Comparison of ENCODE assay signal across 9 cellular contexts in the genomic region with DNA sequence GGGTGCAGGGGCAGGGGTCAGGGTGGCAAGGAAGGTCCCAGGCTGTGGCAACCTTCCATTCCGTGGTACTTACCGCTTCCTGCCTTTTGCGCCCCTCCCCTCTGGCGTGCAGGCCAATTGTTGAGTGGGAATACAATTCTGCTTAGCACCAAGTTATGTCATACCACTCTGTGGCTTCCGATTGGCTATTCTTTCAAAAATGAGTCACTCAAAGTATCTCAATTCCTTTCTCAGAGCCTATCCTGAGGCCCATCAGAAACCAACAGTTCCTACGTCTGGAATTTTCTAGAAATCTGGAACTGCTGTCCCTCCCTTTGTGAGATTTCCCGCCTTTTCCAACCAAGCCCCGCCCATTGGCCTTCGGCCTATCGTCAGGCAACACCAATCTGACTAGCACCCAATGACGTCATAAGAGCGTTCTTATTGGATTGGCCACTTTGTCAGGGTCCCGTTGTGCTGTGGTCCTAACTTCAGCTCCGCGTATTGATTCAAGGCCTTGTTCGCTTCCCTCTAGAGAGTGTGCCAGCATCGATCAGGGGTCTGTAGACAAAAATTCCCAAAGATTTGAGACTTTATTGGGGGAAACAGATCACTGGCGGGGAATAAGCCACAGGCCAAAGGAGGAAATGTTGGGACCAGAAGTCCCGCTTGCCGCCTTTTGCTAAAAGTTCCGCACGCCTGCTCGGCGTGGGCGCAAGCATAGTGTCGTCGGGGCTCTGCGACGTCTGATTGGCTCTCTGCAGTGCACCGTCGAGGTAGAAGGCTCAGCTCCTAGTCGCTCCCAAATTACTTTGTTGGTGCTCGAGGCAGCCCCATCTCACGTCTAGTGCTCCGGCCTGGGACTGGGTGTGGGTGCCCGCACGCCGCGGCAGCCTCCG. TPM values are rescaled to one million over a fixed set of nuclear protein-coding genes. Genes with fewer than 3 reads are reported as not detected.
DNase-seq lines count a peak whose midpoint lies in the region; ATAC-seq lines count a peak whose summit lies in the region.
"Had no signal": no experiment of that assay in that cellular context is flagged by ENCODE, and none has a peak within 500 bp of the region (broad histone marks: within the 10 kb centered on the region; RNA-seq: fewer than 3 reads in every experiment).

No MANE protein-coding gene starts in this region.

- peak; percentile 77 for ATAC-seq in GM21390 (IDR thresholded peaks at IDR 0.05; ENCODE audit: unreplicated experiment)

- in situ Hi-C loops in Caki2 (cut with HindIII; ENCODE audit: low pct_unique_long_range_greater_than_20kb, low sequenced_read_pairs), result no loop called here

- H3K4me1 Mint-ChIP-seq in activated naive CD4-positive, alpha-beta T cell treated with anti-CD3 and anti-CD28 coated beads, Interleukin-2, amount 10 ng/mL, durations not matched to agents 7 days and 5 days, result peaks cover 13% of the 10 kb centered on the region

- H3K9me3 ChIP-seq in SK-N-MC (ENCODE audit: low read depth, low read length), result no peaks in the 10 kb centered on the region

- peak overlapping the region; percentile 89 for H3K27ac Mint-ChIP-seq in activated naive CD4-positive, alpha-beta T cell treated with anti-CD3 and anti-CD28 coated beads, Interleukin-2, amount 10 ng/mL, durations not matched to agents 7 days and 5 days

- 0 out of 2 replicates have a peak overlapping the region, but pooled peaks have one; percentile 19 for H3K27ac ChIP-seq in SK-N-MC

- CTCF ChIA-PET in activated naive CD4-positive, alpha-beta T cell treated with anti-CD3 and anti-CD28 coated beads, Interleukin-2, amount 10 ng/mL, durations not matched to agents 7 days and 5 days (lab: Charles Lee), result interaction anchor here (1.4 kb wide), 1 partner anchor 15 kb away, joined by 3 read pairs; the partner anchor contains the start of gene CA11

- peak overlapping the region; percentile 43 for H3K4me3 Mint-ChIP-seq in activated naive CD4-positive, alpha-beta T cell treated with anti-CD3 and anti-CD28 coated beads, Interleukin-2, amount 10 ng/mL, durations not matched to agents 7 days and 5 days

- no peaks in the 10 kb centered on the region for H3K36me3 Mint-ChIP-seq in activated naive CD4-positive, alpha-beta T cell treated with anti-CD3 and anti-CD28 coated beads, Interleukin-2, amount 10 ng/mL, durations not matched to agents 7 days and 5 days

- DNase-seq in Caki2 (ENCODE audit: low read depth), result peak; percentile 95
- peak; percentile 71 for DNase-seq in HuH-7.5 (ENCODE audit: low spot score)
- no peak for DNase-seq in SK-N-MC (ENCODE audit: low read depth, low spot score)
- peak; percentile 88 for DNase-seq in activated naive CD4-positive, alpha-beta T cell treated with anti-CD3 and anti-CD28 coated beads, Interleukin-2, amount 10 ng/mL, durations not matched to agents 7 days and 5 days
- DNase-seq in glomerular endothelial cell (ENCODE audit: extremely low read depth, low read depth, low spot score), result peak; percentile 89
- DNase-seq in posterior vena cava (ENCODE audit: low spot score), result peak; percentile 96
- peak; percentile 86 for DNase-seq in ureter (ENCODE audit: low spot score)

- no peak overlapping the region for H3K4me3 ChIP-seq in SK-N-MC

- no peaks in the 10 kb centered on the region for H3K36me3 ChIP-seq in SK-N-MC (ENCODE audit: insufficient read depth, low read length)

- intact Hi-C loops in posterior vena cava (cut with DNase I), result no loop called here

- H3K9me3 Mint-ChIP-seq in activated naive CD4-positive, alpha-beta T cell treated with anti-CD3 and anti-CD28 coated beads, Interleukin-2, amount 10 ng/mL, durations not matched to agents 7 days and 5 days, result no peaks in the 10 kb centered on the region

- no peak overlapping the region for H3K9ac ChIP-seq in SK-N-MC (ENCODE audit: insufficient read length)

- H3K27me3 Mint-ChIP-seq in activated naive CD4-positive, alpha-beta T cell treated with anti-CD3 and anti-CD28 coated beads, Interleukin-2, amount 10 ng/mL, durations not matched to agents 7 days and 5 days, result peaks cover 27% of the 10 kb centered on the region

RNA-seq across cellular contexts. Expression of gene NTN5, which starts 11.7 kb away (rescaled TPM):
- 1.5 TPM in 1 of 2 replicates, not detected in the other for total RNA-seq in Caki2 (2014; rRNA removed; shearing (Covaris generic); ENCODE audit: low replicate concordance)
- total RNA-seq in glomerular endothelial cell, result 1.4 and 1.8 TPM in 2 replicates
- under 1 TPM; 0.28 to 0.38 TPM for total RNA-seq in posterior vena cava
- 1.0 TPM for total RNA-seq in ureter
- total RNA-seq: epithelial cell of proximal tubule had no signal

RNA-seq across cellular contexts. Expression of gene CA11, which starts 15.1 kb away (rescaled TPM):
- total RNA-seq in Caki2 (2014; rRNA removed; shearing (Covaris generic); ENCODE audit: low replicate concordance), result 0.46 and 2.2 TPM in 2 replicates
- total RNA-seq in glomerular endothelial cell (2.6 and 3.2 TPM in 2 replicates), posterior vena cava (1 to 10 TPM; 4.8 to 5.7 TPM), ureter (9.6 TPM)

RNA-seq across cellular contexts. Expression of gene DBP, which starts 23.9 kb away (rescaled TPM):
- 6.2 and 15.1 TPM in 2 replicates for total RNA-seq in Caki2 (2014; rRNA removed; shearing (Covaris generic); ENCODE audit: low replicate concordance)
- total RNA-seq in glomerular endothelial cell (2.9 and 4.1 TPM in 2 replicates), posterior vena cava (1 to 10 TPM; 1.8 to 3.6 TPM), ureter (12.7 TPM)

RNA-seq across cellular contexts. Expression of gene FUT2, which starts 34.7 kb away (rescaled TPM):
- not detected in 2 replicates for total RNA-seq in Caki2 (2014; rRNA removed; shearing (Covaris generic); ENCODE audit: low replicate concordance)
- total RNA-seq in glomerular endothelial cell (not detected in 2 replicates), posterior vena cava (not detected), ureter (35.4 TPM)

RNA-seq across cellular contexts. Expression of gene SPHK2, which starts 41.8 kb away (rescaled TPM):
- 3.6 and 4.8 TPM in 2 replicates for total RNA-seq in Caki2 (2014; rRNA removed; shearing (Covaris generic); ENCODE audit: low replicate concordance)
- total RNA-seq in glomerular endothelial cell, result 8.9 and 21.2 TPM in 2 replicates
- total RNA-seq in posterior vena cava, result 10 to 100 TPM in 1 of 2 donors, 1 to 10 TPM in 1; 8.5 to 12.1 TPM
- 27.6 TPM for total RNA-seq in ureter
